ENCODE assay signal across 19 cellular contexts in genomic region chr15:28948036-28948435, GRCh38.
DNase-seq lines count a peak whose midpoint lies in the region; ATAC-seq and TF ChIP-seq lines count a peak whose summit lies in the region.
"Had no signal": no experiment of that assay in that cellular context is flagged by ENCODE, and none has a peak within 500 bp of the region (broad histone marks: within the 10 kb centered on the region; RNA-seq: fewer than 3 reads in every experiment).

No MANE protein-coding gene starts in this region.

- peaks cover 0 to 18% (median 0%) of the 10 kb centered on the region in 3 experiments for H3K36me3 ChIP-seq in naive thymus-derived CD4-positive, alpha-beta T cell (ENCODE audit: control insufficient read depth in 2 of 3, insufficient read depth in 3 of 3, low read length in 3 of 3)
- H3K36me3 ChIP-seq in thymus (ENCODE audit: control insufficient read depth, insufficient read depth): no peaks in the 10 kb centered on the region
- no peaks in the 10 kb centered on the region for H3K36me3 ChIP-seq in MM.1S (replicated peaks; ENCODE audit: insufficient read depth, low read length)
- H3K36me3 ChIP-seq: uterus had no signal

- no peaks in the 10 kb centered on the region for H3K27me3 Mint-ChIP-seq in activated T-cell treated with anti-CD3 and anti-CD28 coated beads, Interleukin-2, amount 50 U/mL, for 4 hours (ENCODE audit: low read depth)
- H3K27me3 Mint-ChIP-seq in activated T-helper 17 cell treated with anti-CD3 and anti-CD28 coated beads, Interleukin-2, amount 50 U/mL, for 72 hours: no peaks in the 10 kb centered on the region
- peaks cover 0 to 6% (median 0%) of the 10 kb centered on the region in 5 donors for H3K27me3 Mint-ChIP-seq in naive thymus-derived CD4-positive, alpha-beta T cell

- no peaks in the 10 kb centered on the region for H3K79me2 ChIP-seq in MM.1S (ENCODE audit: low read length)

- H3K9me2 ChIP-seq in MM.1S (replicated peaks; ENCODE audit: insufficient read depth, low read length): no peaks in the 10 kb centered on the region

- CTCF ChIA-PET in naive thymus-derived CD4-positive, alpha-beta T cell (lab: Charles Lee): interaction anchor here (0.6 to 1.4 kb wide), 2 partner anchors 14 to 29 kb away, joined by 4 to 10 read pairs; no protein-coding TSS in a partner anchor

- H3K9me3 ChIP-seq in naive thymus-derived CD4-positive, alpha-beta T cell (ENCODE audit: control insufficient read depth in 2 of 3, low read length in 3 of 3): no peaks in the 10 kb centered on the region
- H3K9me3 ChIP-seq in thymus (ENCODE audit: control insufficient read depth): no peaks in the 10 kb centered on the region
- no peaks in the 10 kb centered on the region for H3K9me3 ChIP-seq in MM.1S (replicated peaks; ENCODE audit: insufficient read depth, low read length)
- H3K9me3 ChIP-seq: uterus had no signal

- peaks cover 11% of the 10 kb centered on the region for H3K36me3 Mint-ChIP-seq in activated T-cell treated with anti-CD3 and anti-CD28 coated beads, Interleukin-2, amount 50 U/mL, for 4 hours (ENCODE audit: insufficient read depth)
- no peaks in the 10 kb centered on the region for H3K36me3 Mint-ChIP-seq in activated T-helper 17 cell treated with anti-CD3 and anti-CD28 coated beads, Interleukin-2, amount 50 U/mL, for 72 hours (ENCODE audit: low read depth)
- peaks cover 5 to 25% (median 18%) of the 10 kb centered on the region in 5 donors for H3K36me3 Mint-ChIP-seq in naive thymus-derived CD4-positive, alpha-beta T cell

- H4K20me1 ChIP-seq in MM.1S (ENCODE audit: insufficient read depth, low read length): no peaks in the 10 kb centered on the region

- intact Hi-C loops in naive thymus-derived CD4-positive, alpha-beta T cell (cut with micrococcal nuclease): loop anchor here in 1 of 2 donors (1.0 to 2.0 kb wide), 4 partner anchors 10 to 57 kb away; no protein-coding TSS in a partner anchor

- H2AFZ ChIP-seq in MM.1S (ENCODE audit: low read length): no peak overlapping the region

- peak overlapping the region; percentile 60 for H3K27ac Mint-ChIP-seq in activated T-helper 17 cell treated with anti-CD3 and anti-CD28 coated beads, Interleukin-2, amount 50 U/mL, for 72 hours
- H3K27ac Mint-ChIP-seq in naive thymus-derived CD4-positive, alpha-beta T cell: peak overlapping the region in 8 of 9 donors; percentile 87 to 99 (median 95)

- peaks cover 70% of the 10 kb centered on the region for H3K4me1 Mint-ChIP-seq in activated T-cell treated with anti-CD3 and anti-CD28 coated beads, Interleukin-2, amount 50 U/mL, for 4 hours (ENCODE audit: low read depth)
- peaks cover 15% of the 10 kb centered on the region for H3K4me1 Mint-ChIP-seq in activated T-helper 17 cell treated with anti-CD3 and anti-CD28 coated beads, Interleukin-2, amount 50 U/mL, for 72 hours
- peaks cover 15 to 93% (median 84%) of the 10 kb centered on the region in 7 donors for H3K4me1 Mint-ChIP-seq in naive thymus-derived CD4-positive, alpha-beta T cell

- 90% methylated on average over 2 of the region's 2 CpGs for WGBS in thymus

- H3K4me3 Mint-ChIP-seq in activated T-cell treated with anti-CD3 and anti-CD28 coated beads, Interleukin-2, amount 50 U/mL, for 4 hours: peak overlapping the region; percentile 55
- peak overlapping the region; percentile 60 for H3K4me3 Mint-ChIP-seq in activated T-helper 17 cell treated with anti-CD3 and anti-CD28 coated beads, Interleukin-2, amount 50 U/mL, for 72 hours
- peak overlapping the region in 9 of 10 donors; percentile 71 to 89 (median 85) for H3K4me3 Mint-ChIP-seq in naive thymus-derived CD4-positive, alpha-beta T cell
- H3K4me3 Mint-ChIP-seq: neural crest cell had no signal

- peak overlapping the region; percentile 62 for H3K27ac ChIP-seq in naive thymus-derived CD4-positive, alpha-beta T cell (ENCODE audit: low read depth, low read length)
- peak overlapping the region; percentile 25 for H3K27ac ChIP-seq in thymus (ENCODE audit: low read depth)
- H3K27ac ChIP-seq in MM.1S (ENCODE audit: low read length): no peak overlapping the region
- H3K27ac ChIP-seq: C4-2B, epithelial cell of prostate, uterus had no signal

- H3K27me3 ChIP-seq in naive thymus-derived CD4-positive, alpha-beta T cell (ENCODE audit: control insufficient read depth in 2 of 2, insufficient read depth in 2 of 2, low read length in 2 of 2): no peaks in the 10 kb centered on the region
- H3K27me3 ChIP-seq in thymus (ENCODE audit: control insufficient read depth, insufficient read depth) (no peaks in the 10 kb centered on the region), MM.1S (replicated peaks; ENCODE audit: insufficient read depth, low read length) (no peaks in the 10 kb centered on the region)
- H3K27me3 ChIP-seq: uterus had no signal

- no peak for DNase-seq in activated T-cell treated with anti-CD3 and anti-CD28 coated beads, Interleukin-2, amount 50 U/mL, for 4 hours
- DNase-seq in activated T-cell treated with anti-CD3 and anti-CD28 coated beads for 4 hours: no peak
- no peak for DNase-seq in naive thymus-derived CD4-positive, alpha-beta T cell
- no peak for DNase-seq in GF-D8 (lab: John Stamatoyannopoulos, UW)
- no peak for DNase-seq in MM.1S
- DNase-seq: activated CD4-positive, alpha-beta T cell treated with anti-CD3 and anti-CD28 coated beads for 1 hour; dermis blood vessel endothelial cell; DMS53; mesendoderm; RPMI8226; uterus had no signal

- TF ChIP-seq CTCF in MM.1S (IDR thresholded peaks at IDR 0.05; ENCODE audit: low read length): no peak

- no peak for ATAC-seq in activated T-cell treated with anti-CD3 and anti-CD28 coated beads, Interleukin-2, amount 50 U/mL, for 4 hours
- no peak for ATAC-seq in activated T-helper 17 cell treated with anti-CD3 and anti-CD28 coated beads, Interleukin-2, amount 50 U/mL, for 72 hours (replicated peaks)
- ATAC-seq in naive thymus-derived CD4-positive, alpha-beta T cell: no peak
- ATAC-seq in HG02642 (IDR thresholded peaks at IDR 0.05; ENCODE audit: poor library complexity, unreplicated experiment): no peak
- ATAC-seq: SK-N-SH treated with all-trans-retinoic acid at 6 μM for 48 hours had no signal

- H3K4me1 ChIP-seq in naive thymus-derived CD4-positive, alpha-beta T cell (ENCODE audit: control insufficient read depth in 2 of 2, insufficient read depth in 2 of 2, low read length in 2 of 2): peaks cover 21 to 64% of the 10 kb centered on the region in 2 donors
- H3K4me1 ChIP-seq in thymus (ENCODE audit: control insufficient read depth, insufficient read depth, low read length): peaks cover 15% of the 10 kb centered on the region
- H3K4me1 ChIP-seq in MM.1S (ENCODE audit: low read length): no peaks in the 10 kb centered on the region
- H3K4me1 ChIP-seq: uterus had no signal

- H3K9me3 Mint-ChIP-seq in activated T-cell treated with anti-CD3 and anti-CD28 coated beads, Interleukin-2, amount 50 U/mL, for 4 hours: no peaks in the 10 kb centered on the region
- H3K9me3 Mint-ChIP-seq in activated T-helper 17 cell treated with anti-CD3 and anti-CD28 coated beads, Interleukin-2, amount 50 U/mL, for 72 hours: no peaks in the 10 kb centered on the region
- H3K9me3 Mint-ChIP-seq in naive thymus-derived CD4-positive, alpha-beta T cell: peaks cover 0 to 4% (median 0%) of the 10 kb centered on the region in 11 donors

- POLR2A ChIA-PET in naive thymus-derived CD4-positive, alpha-beta T cell (lab: Charles Lee): interaction anchor here (0.6 to 2.6 kb wide), 3 partner anchors 10 to 57 kb away, joined by 3 to 13 read pairs (median 12); no protein-coding TSS in a partner anchor

- no peaks in the 10 kb centered on the region for H3F3A ChIP-seq in MM.1S (ENCODE audit: insufficient read depth, low read length)

- H3K4me2 ChIP-seq in MM.1S (ENCODE audit: low read depth, low read length): no peak overlapping the region
- H3K4me2 ChIP-seq: smooth muscle cell had no signal

- peak overlapping the region; percentile 50 for H3K4me3 ChIP-seq in naive thymus-derived CD4-positive, alpha-beta T cell (ENCODE audit: low read length)
- peak overlapping the region; percentile 10 for H3K4me3 ChIP-seq in thymus (ENCODE audit: low read length)
- H3K4me3 ChIP-seq in MM.1S (ENCODE audit: low read length): no peak overlapping the region
- H3K4me3 ChIP-seq: smooth muscle cell, uterus had no signal

- no peak overlapping the region for H3K9ac ChIP-seq in MM.1S (ENCODE audit: low read length)
